Comparison of ENCODE assay signal across 8 cellular contexts in the genomic region with DNA sequence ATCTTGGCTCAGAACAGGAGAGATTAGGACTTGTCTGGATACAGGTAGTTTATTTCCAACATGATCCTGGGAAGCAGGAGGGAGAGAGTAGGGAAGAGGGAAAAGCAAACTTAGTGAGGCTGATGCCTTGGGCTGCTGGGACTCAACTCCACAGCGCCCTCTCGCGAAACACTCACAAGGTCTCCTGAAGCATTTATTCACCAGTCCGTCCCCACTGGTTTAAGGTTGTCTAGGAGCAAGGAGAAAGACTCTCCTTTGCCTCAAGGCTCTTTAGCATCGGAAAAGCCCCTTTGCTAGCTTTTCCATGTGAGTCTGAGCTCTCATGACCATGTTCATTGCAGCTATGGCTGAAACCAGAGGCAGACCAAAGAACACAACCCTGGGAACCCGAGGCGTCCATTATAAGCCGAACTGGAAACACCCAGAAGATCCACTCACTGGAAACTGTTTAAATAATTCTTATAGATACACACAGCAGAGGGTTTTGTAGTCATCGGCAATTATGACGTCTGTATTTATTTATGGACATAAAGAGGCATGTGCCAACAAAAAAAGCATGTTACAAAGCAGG.
A peak's percentile ranks its signal among the peaks of the same experiment; 100 is the strongest.
DNase-seq lines count a peak whose midpoint lies in the region; ATAC-seq and TF ChIP-seq lines count a peak whose summit lies in the region.

No MANE protein-coding gene starts in this region.

- H3K4me1 ChIP-seq in upper lobe of left lung = peaks cover 0 to 6% (median 0%) of the 10 kb centered on the region in 4 donors

- no peak overlapping the region for H3K27ac Mint-ChIP-seq in WTC11

- DNase-seq in DMS153 (lab: John Stamatoyannopoulos, UW) (peak; percentile 67), WTC11 (ENCODE audit: low spot score) (peak; percentile 84), middle frontal gyrus (ENCODE audit: extremely low spot score, low spot score) (peak; percentile 43), upper lobe of left lung (peak in 1 of 2 donors; percentile 67), AML-193 (lab: John Stamatoyannopoulos, UW) (no peak)
- peak; percentile 18 for DNase-seq in Jurkat, Clone E6-1 (ENCODE audit: low read depth, low spot score)

- TF ChIP-seq POLR2A in upper lobe of left lung (IDR thresholded peaks at IDR 0.05) = no peak

- peaks cover 8% of the 10 kb centered on the region for H3K9me3 Mint-ChIP-seq in WTC11

- H3K27ac ChIP-seq in upper lobe of left lung = no peak overlapping the region

- CTCF ChIA-PET in WTC11 (lab: Charles Lee) = interaction anchor here (0.6 to 1.9 kb wide), 6 partner anchors 10 to 381 kb away, joined by 3 to 5 read pairs (median 3); no protein-coding TSS in a partner anchor

- no peaks in the 10 kb centered on the region for H3K27me3 Mint-ChIP-seq in WTC11 (ENCODE audit: low read depth)

- POLR2A ChIA-PET in WTC11 (lab: Charles Lee) = no interaction called here

- TF ChIP-seq EP300 in upper lobe of left lung (IDR thresholded peaks at IDR 0.05) = no peak

- peak; percentile 68 for TF ChIP-seq CTCF in WTC11 (IDR thresholded peaks at IDR 0.05)
- peak in 4 of 6 experiments; percentile 42 to 57 (median 50) for TF ChIP-seq CTCF in upper lobe of left lung (IDR thresholded peaks at IDR 0.05)

- H3K4me1 Mint-ChIP-seq in WTC11 = peaks cover 18% of the 10 kb centered on the region

- no peaks in the 10 kb centered on the region for H3K9me3 ChIP-seq in upper lobe of left lung

- 53 to 61% methylated on average over 10 of the region's 10 CpGs for WGBS in upper lobe of left lung, 2 donors

- no peaks in the 10 kb centered on the region for H3K36me3 ChIP-seq in upper lobe of left lung

- H3K4me3 ChIP-seq in Jurkat, Clone E6-1 (ENCODE audit: low read length) = no peak overlapping the region
- H3K4me3 ChIP-seq in upper lobe of left lung = no peak overlapping the region

- no peaks in the 10 kb centered on the region for H3K27me3 ChIP-seq in upper lobe of left lung

- no peak overlapping the region for H3K4me3 Mint-ChIP-seq in WTC11

- ATAC-seq in WTC11 (peak; percentile 99), esophagus mucosa (peak; percentile 75), upper lobe of left lung (ENCODE audit: low FRiP score in 2 of 2) (peak; percentile 72 to 86), HG03095 (IDR thresholded peaks at IDR 0.05; ENCODE audit: unreplicated experiment) (no peak)

- no peaks in the 10 kb centered on the region for H3K36me3 Mint-ChIP-seq in WTC11

TF ChIP-seq in WTC11, 78 proteins besides CTCF, POLR2A, EP300 and RAD21:
- TF ChIP-seq RELA (CRISPR knock-in tag; IDR thresholded peaks at IDR 0.05; ENCODE audit: borderline replicate concordance) = no peak
- TF ChIP-seq ETV6 (CRISPR knock-in tag; IDR thresholded peaks at IDR 0.05) = no peak
- TF ChIP-seq SP1 (CRISPR knock-in tag; conservative IDR thresholded peaks at IDR 0.05) = no peak
- TF ChIP-seq NFE2L1 (CRISPR knock-in tag; IDR thresholded peaks at IDR 0.05) = no peak
- TF ChIP-seq CREM (CRISPR knock-in tag; IDR thresholded peaks at IDR 0.05) = no peak
- TF ChIP-seq IRF2 (CRISPR knock-in tag; IDR thresholded peaks at IDR 0.05; ENCODE audit: borderline replicate concordance, low read depth) = no peak
- no peak for TF ChIP-seq FOXJ3 (CRISPR knock-in tag; IDR thresholded peaks at IDR 0.05; ENCODE audit: borderline replicate concordance)
- TF ChIP-seq FOXP4 (CRISPR knock-in tag; IDR thresholded peaks at IDR 0.05) = no peak
- no peak for TF ChIP-seq RORB (CRISPR knock-in tag; IDR thresholded peaks at IDR 0.05)
- no peak for TF ChIP-seq SOX15 (CRISPR knock-in tag; IDR thresholded peaks at IDR 0.05)
- TF ChIP-seq AFF4 (CRISPR knock-in tag; IDR thresholded peaks at IDR 0.05; ENCODE audit: borderline replicate concordance) = no peak
- TF ChIP-seq HMGA2 (CRISPR knock-in tag; IDR thresholded peaks at IDR 0.05) = no peak
- no peak for TF ChIP-seq ERG (CRISPR knock-in tag; IDR thresholded peaks at IDR 0.05)
- TF ChIP-seq, protein P1, sequence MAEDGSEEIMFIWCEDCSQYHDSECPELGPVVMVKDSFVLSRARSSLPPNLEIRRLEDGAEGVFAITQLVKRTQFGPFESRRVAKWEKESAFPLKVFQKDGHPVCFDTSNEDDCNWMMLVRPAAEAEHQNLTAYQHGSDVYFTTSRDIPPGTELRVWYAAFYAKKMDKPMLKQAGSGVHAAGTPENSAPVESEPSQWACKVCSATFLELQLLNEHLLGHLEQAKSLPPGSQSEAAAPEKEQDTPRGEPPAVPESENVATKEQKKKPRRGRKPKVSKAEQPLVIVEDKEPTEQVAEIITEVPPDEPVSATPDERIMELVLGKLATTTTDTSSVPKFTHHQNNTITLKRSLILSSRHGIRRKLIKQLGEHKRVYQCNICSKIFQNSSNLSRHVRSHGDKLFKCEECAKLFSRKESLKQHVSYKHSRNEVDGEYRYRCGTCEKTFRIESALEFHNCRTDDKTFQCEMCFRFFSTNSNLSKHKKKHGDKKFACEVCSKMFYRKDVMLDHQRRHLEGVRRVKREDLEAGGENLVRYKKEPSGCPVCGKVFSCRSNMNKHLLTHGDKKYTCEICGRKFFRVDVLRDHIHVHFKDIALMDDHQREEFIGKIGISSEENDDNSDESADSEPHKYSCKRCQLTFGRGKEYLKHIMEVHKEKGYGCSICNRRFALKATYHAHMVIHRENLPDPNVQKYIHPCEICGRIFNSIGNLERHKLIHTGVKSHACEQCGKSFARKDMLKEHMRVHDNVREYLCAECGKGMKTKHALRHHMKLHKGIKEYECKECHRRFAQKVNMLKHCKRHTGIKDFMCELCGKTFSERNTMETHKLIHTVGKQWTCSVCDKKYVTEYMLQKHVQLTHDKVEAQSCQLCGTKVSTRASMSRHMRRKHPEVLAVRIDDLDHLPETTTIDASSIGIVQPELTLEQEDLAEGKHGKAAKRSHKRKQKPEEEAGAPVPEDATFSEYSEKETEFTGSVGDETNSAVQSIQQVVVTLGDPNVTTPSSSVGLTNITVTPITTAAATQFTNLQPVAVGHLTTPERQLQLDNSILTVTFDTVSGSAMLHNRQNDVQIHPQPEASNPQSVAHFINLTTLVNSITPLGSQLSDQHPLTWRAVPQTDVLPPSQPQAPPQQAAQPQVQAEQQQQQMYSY (CRISPR knock-in tag; IDR thresholded peaks at IDR 0.05) = no peak
- TF ChIP-seq ZNF317 (CRISPR knock-in tag; IDR thresholded peaks at IDR 0.05; ENCODE audit: borderline replicate concordance, low read depth) = no peak
- TF ChIP-seq ZNF263 (CRISPR knock-in tag; IDR thresholded peaks at IDR 0.05; ENCODE audit: low read depth) = no peak
- TF ChIP-seq FOXP1 (CRISPR knock-in tag; IDR thresholded peaks at IDR 0.05; ENCODE audit: borderline replicate concordance) = no peak
- no peak for TF ChIP-seq KAT7 (CRISPR knock-in tag; IDR thresholded peaks at IDR 0.05; ENCODE audit: borderline replicate concordance)

Comparison
In these comparisons a context has a peak if more than half of its experiments do, and no peak if none do; other contexts are left out.
1. DNase-seq: peak in DMS153 (single experiment), Jurkat, Clone E6-1 (single experiment), WTC11 (single experiment) and middle frontal gyrus (single experiment); none in AML-193 (0 of 2).